21 cellular contexts compared by ENCODE assay signal in the genomic region with DNA sequence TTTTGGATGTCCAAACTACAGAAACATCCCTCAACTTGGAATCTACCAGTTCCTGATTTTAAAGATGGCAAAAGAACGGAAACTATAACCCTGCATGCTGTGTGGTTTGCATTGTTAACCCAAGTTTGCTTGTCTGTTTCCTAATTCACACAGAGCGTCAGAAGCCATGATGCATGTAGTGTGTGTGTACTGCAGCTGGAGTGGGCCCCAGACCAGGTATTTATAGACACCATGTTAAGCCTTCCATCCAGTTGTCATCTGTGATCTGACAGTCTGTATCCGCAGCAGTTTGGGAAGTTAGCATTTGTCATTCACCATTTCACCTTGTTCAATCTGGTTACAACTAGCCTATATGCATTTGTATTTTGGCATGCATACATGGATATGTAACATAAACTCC. TPM values are rescaled to one million over a fixed set of nuclear protein-coding genes. Genes with fewer than 3 reads are reported as not detected.
A peak's percentile ranks its signal among the peaks of the same experiment; 100 is the strongest.
DNase-seq lines count a peak whose midpoint lies in the region; ATAC-seq and TF ChIP-seq lines count a peak whose summit lies in the region.
"Had no signal": no experiment of that assay in that cellular context is flagged by ENCODE, and none has a peak within 500 bp of the region (broad histone marks: within the 10 kb centered on the region; RNA-seq: fewer than 3 reads in every experiment).

No MANE protein-coding gene starts in this region.

- intact Hi-C loops in Right ventricle myocardium superior (cut with DNase I) (no loop called here), left ventricle myocardium inferior (cut with micrococcal nuclease) (no loop called here)

- H3K9me3 ChIP-seq in right atrium auricular region = no peaks in the 10 kb centered on the region
- no peaks in the 10 kb centered on the region for H3K9me3 ChIP-seq in left ventricle myocardium inferior (replicated peaks)
- no peaks in the 10 kb centered on the region for H3K9me3 ChIP-seq in neutrophil
- H3K9me3 ChIP-seq: HAP-1, Peyer's patch, SJCRH30 had no signal

- peaks cover 69% of the 10 kb centered on the region for H3K36me3 ChIP-seq in right atrium auricular region
- H3K36me3 ChIP-seq in left ventricle myocardium inferior = peaks cover 89% of the 10 kb centered on the region
- peaks cover 34% of the 10 kb centered on the region for H3K36me3 ChIP-seq in neutrophil

- no peak overlapping the region for H3K4me3 ChIP-seq in right atrium auricular region
- no peak overlapping the region for H3K4me3 ChIP-seq in left ventricle myocardium inferior
- H3K4me3 ChIP-seq in neutrophil (ENCODE audit: low read depth in 1 of 2, low read length in 1 of 2) = no peak overlapping the region
- H3K4me3 ChIP-seq: HAP-1, Peyer's patch, SJCRH30 had no signal

- peak; percentile 88 for ATAC-seq in Right ventricle myocardium superior (ENCODE audit: poor library complexity)
- no peak for ATAC-seq in GM21786 (IDR thresholded peaks at IDR 0.05; ENCODE audit: unreplicated experiment)
- ATAC-seq: SK-N-SH treated with all-trans-retinoic acid at 6 μM for 48 hours had no signal

- H3K4me1 ChIP-seq in right atrium auricular region (peaks cover 0 to 10% of the 10 kb centered on the region in 2 donors), left ventricle myocardium inferior (peaks cover 19% of the 10 kb centered on the region), neutrophil (ENCODE audit: control insufficient read depth in 1 of 2, insufficient read depth in 1 of 2, low read depth in 1 of 2, low read length in 1 of 2) (peaks cover 12 to 13% of the 10 kb centered on the region in 2 experiments)
- H3K4me1 ChIP-seq: HAP-1, Peyer's patch had no signal

- H3K27me3 ChIP-seq in right atrium auricular region (no peaks in the 10 kb centered on the region), left ventricle myocardium inferior (ENCODE audit: low read depth) (no peaks in the 10 kb centered on the region), neutrophil (no peaks in the 10 kb centered on the region)
- H3K27me3 ChIP-seq: Peyer's patch, SJCRH30 had no signal

- DNase-seq in Right ventricle myocardium superior (no peak), right atrium auricular region (ENCODE audit: low spot score) (no peak), left ventricle myocardium inferior (no peak), GM10266 (ENCODE audit: extremely low spot score) (no peak), pons (ENCODE audit: low spot score) (no peak), midbrain (lab: John Stamatoyannopoulos, UW) (no peak)
- DNase-seq: 8988T; CD4-positive, CD25-positive, alpha-beta regulatory T cell; GOT3; HFFc6; KBM-7; NCI-H1105 treated with DMSO at 0.1 percent for 48 hours; NCI-H2029; NCI-H526 treated with DMSO at 0.1 percent for 48 hours; OCI-M1; Peyer's patch; SJCRH30 had no signal

- peak overlapping the region in 1 of 2 donors; percentile 53 for H3K27ac ChIP-seq in right atrium auricular region
- peak overlapping the region; percentile 25 for H3K27ac ChIP-seq in left ventricle myocardium inferior (replicated peaks)
- H3K27ac ChIP-seq in neutrophil = peak overlapping the region; percentile 68
- H3K27ac ChIP-seq: Peyer's patch, SJCRH30 had no signal

- TF ChIP-seq CTCF in right atrium auricular region (IDR thresholded peaks at IDR 0.05) (peak in 1 of 2 donors; percentile 36), left ventricle myocardium inferior (IDR thresholded peaks at IDR 0.05; ENCODE audit: borderline replicate concordance) (peak; percentile 32), neutrophil (IDR thresholded peaks at IDR 0.05) (no peak), GM10266 (IDR thresholded peaks at IDR 0.05; ENCODE audit: control insufficient read depth, insufficient read depth, low read depth, missing control alignments) (no peak)

RNA-seq across cellular contexts. Expression of gene PLEKHM2, which starts 27.7 kb away (rescaled TPM):
- total RNA-seq in Right ventricle myocardium superior = 81.7 TPM
- 10 to 100 TPM; 53.6 to 78.1 TPM for total RNA-seq in right atrium auricular region
- total RNA-seq in left ventricle myocardium inferior = 90.3 TPM

RNA-seq across cellular contexts. Expression of gene DDI2, which starts 39.2 kb away (rescaled TPM):
- total RNA-seq in Right ventricle myocardium superior (19.4 TPM), right atrium auricular region (10 to 100 TPM; 16.5 to 24.7 TPM), left ventricle myocardium inferior (22.5 TPM)
